In the genomic region with DNA sequence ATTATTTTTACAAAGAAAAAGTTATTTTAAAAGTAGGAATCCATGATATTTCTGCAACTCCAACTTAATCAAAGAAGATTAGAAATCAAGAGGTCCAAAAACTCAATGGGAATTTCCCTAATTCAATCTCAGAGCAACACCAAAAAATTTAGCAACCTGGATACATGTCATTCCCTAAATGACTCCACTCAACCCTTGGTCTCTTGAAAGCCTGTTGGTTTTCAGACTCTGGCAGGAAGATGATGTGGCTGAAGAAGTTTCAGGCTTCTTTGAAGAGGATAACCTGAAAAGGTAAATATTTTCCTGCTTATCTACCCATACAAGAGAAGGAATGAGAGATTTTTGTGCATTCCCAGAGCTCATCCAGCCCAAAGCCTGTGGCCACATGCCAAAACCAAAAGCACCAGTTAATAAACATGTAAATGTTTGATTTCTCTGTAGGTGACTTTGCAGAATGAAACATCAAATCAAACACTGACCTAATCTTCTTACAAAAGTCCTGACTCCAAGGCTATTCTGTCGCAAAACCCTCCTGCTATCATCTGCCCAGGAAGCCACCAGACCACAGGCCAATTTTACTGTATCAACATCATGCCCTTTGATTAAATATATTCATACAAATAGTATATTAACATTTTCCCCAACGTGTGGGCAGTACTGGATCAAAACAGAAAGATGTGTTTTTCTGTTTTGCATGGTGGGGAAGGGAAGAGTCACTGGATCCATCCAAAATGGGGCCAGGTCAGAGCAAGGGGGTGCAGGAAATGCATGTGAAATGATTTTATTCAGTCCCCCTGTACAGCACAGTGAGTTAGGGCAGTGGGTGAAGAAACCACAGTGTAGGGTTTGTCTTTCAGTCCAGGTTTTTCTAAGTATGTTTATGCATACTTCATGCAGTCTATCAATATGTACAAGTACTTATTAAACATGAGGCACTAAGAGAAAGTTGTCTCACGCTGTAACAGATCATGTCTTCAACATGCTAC, we compare ENCODE assay signal across 13 cellular contexts.
"Had no signal": no experiment of that assay in that cellular context is flagged by ENCODE, and none has a peak within 500 bp of the region (broad histone marks: within the 10 kb centered on the region; RNA-seq: fewer than 3 reads in every experiment).

No MANE protein-coding gene starts in this region.

- H3K27me3 ChIP-seq: colonic mucosa, heart right ventricle, suprapubic skin had no signal

- H3K79me2 ChIP-seq: parathyroid adenoma had no signal

- H2AFZ ChIP-seq: parathyroid adenoma had no signal

- H3K4me3 ChIP-seq: colonic mucosa, heart right ventricle, left ventricle myocardium inferior, suprapubic skin had no signal

- H3K4me1 ChIP-seq: colonic mucosa, parathyroid adenoma, suprapubic skin had no signal

- ATAC-seq: heart right ventricle; stimulated activated naive B cell treated with anti-CD40 and anti-IgM and Interleukin-4, amounts not matched to agents 10 μg/mL and 1 μg/mL and 100 μg/mL, for 72 hours had no signal

- DNase-seq: activated CD4-positive, alpha-beta T cell treated with anti-CD3 and anti-CD28 coated beads, Interleukin-2, amount 50 U/mL, for 48 hours; activated naive CD4-positive, alpha-beta T cell treated with anti-CD3 and anti-CD28 coated beads for 36 hours; caudate nucleus; colonic mucosa; effector CD4-positive, alpha-beta T cell; heart right ventricle; islet precursor cell; left ventricle myocardium inferior; mesendoderm; small intestine; stimulated activated naive B cell treated with anti-CD40 and anti-IgM and Interleukin-4, amounts not matched to agents 10 μg/mL and 1 μg/mL and 100 μg/mL, for 72 hours had no signal

- H3K27ac ChIP-seq: colonic mucosa, heart right ventricle, left ventricle myocardium inferior, parathyroid adenoma, suprapubic skin had no signal

- H3K36me3 ChIP-seq: colonic mucosa, left ventricle myocardium inferior, suprapubic skin had no signal

- H3K9me3 ChIP-seq: colonic mucosa, left ventricle myocardium inferior, suprapubic skin had no signal

- H3K9ac ChIP-seq: parathyroid adenoma had no signal
